9 cellular contexts compared by ENCODE assay signal in the genomic region with DNA sequence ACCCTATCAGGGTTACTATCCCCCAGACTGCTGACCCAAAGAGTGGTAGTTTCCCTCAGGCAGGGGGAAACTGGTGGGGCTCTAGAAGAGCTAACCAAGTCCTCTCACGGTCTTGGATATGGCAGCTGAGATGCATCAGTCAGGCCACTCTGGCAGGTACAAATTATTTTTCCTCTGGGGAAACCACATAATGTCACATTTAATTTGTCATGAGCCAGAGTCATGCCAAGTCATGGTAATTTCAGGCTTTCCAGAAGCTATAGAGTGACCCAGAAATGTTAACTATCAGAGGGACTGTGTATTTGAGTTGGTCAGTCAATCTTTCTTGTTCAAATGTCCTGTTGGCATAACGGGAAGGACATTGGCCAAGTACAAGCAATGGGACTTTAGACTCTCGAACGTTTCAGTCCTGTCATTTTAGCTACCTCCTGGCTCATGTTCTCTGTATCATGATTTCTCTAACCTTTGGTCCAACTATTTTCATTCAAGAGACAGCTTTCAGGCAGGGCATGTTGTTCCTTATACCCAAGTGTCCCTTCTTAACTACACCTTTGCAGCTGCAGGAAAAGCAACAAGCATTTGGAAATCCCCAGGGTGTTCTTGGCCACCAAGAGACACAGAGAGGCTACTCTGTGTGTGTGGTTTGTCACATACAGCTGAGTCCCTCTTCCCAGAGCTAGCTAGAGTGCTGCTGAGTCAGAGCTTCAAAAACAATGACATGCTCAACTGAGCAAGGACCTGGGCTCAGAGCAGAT.
DNase-seq lines count a peak whose midpoint lies in the region; ATAC-seq and TF ChIP-seq lines count a peak whose summit lies in the region.
"Had no signal": no experiment of that assay in that cellular context is flagged by ENCODE, and none has a peak within 500 bp of the region (broad histone marks: within the 10 kb centered on the region; RNA-seq: fewer than 3 reads in every experiment).

No MANE protein-coding gene starts in this region.

- TF ChIP-seq CTCF in endodermal cell (conservative IDR thresholded peaks at IDR 0.05) = no peak

- no peak overlapping the region for H3K27ac ChIP-seq in endodermal cell (ENCODE audit: low read depth, low read length)
- H3K27ac ChIP-seq: neutrophil had no signal

- peak; percentile 70 for ATAC-seq in GM19438 (IDR thresholded peaks at IDR 0.05; ENCODE audit: low read depth, unreplicated experiment)
- peak; percentile 85 for ATAC-seq in HG03378 (IDR thresholded peaks at IDR 0.05; ENCODE audit: unreplicated experiment)
- ATAC-seq in Right ventricle myocardium inferior = no peak

- no peaks in the 10 kb centered on the region for H3K9me3 ChIP-seq in endodermal cell (ENCODE audit: control insufficient read depth, low read length)
- H3K9me3 ChIP-seq: neutrophil had no signal

- peaks cover 14% of the 10 kb centered on the region for H3K4me1 Mint-ChIP-seq in endodermal cell

- no peak overlapping the region for H3K9ac ChIP-seq in endodermal cell (ENCODE audit: extremely low read depth, low read length, poor library complexity, severe bottlenecking)

- H3K4me1 ChIP-seq in endodermal cell (ENCODE audit: control insufficient read depth, insufficient read depth, low read length) = no peaks in the 10 kb centered on the region

- H3K4me3 ChIP-seq in endodermal cell (ENCODE audit: low read length) = no peak overlapping the region

- H3K36me3 Mint-ChIP-seq in endodermal cell (ENCODE audit: low read depth) = peaks cover 16% of the 10 kb centered on the region

- H3K27ac Mint-ChIP-seq in endodermal cell = peak overlapping the region; percentile 46

- intact Hi-C loops in Right ventricle myocardium inferior (cut with DNase I) = no loop called here

- DNase-seq in DMS79 (lab: John Stamatoyannopoulos, UW) (peak; percentile 17), endodermal cell (no peak), 8988T (no peak), NCI-H1048 (lab: John Stamatoyannopoulos, UW) (no peak), Right ventricle myocardium inferior (ENCODE audit: missing footprints) (no peak), NCI-H2227 treated with DMSO at 0.1 percent for 48 hours (lab: John Stamatoyannopoulos, UW) (no peak)

- peaks cover 21% of the 10 kb centered on the region for H3K36me3 ChIP-seq in endodermal cell (ENCODE audit: control insufficient read depth, insufficient read depth, low read length)
- H3K36me3 ChIP-seq: neutrophil had no signal

- WGBS in endodermal cell (ENCODE audit: insufficient coverage in 1 of 2, insufficient read length in 1 of 2), 2 experiments = 90 to 92% methylated on average over 3 to 4 of the region's 4 CpGs

- H3K4me3 Mint-ChIP-seq in endodermal cell = no peak overlapping the region

- H3K27me3 ChIP-seq in endodermal cell (ENCODE audit: control insufficient read depth, insufficient read depth, low read length, poor library complexity, severe bottlenecking) = no peaks in the 10 kb centered on the region
- H3K27me3 ChIP-seq: neutrophil had no signal

- H3K27me3 Mint-ChIP-seq in endodermal cell (ENCODE audit: insufficient read depth) = no peaks in the 10 kb centered on the region

- no peaks in the 10 kb centered on the region for H3K9me3 Mint-ChIP-seq in endodermal cell
